ENCODE assay signal across 28 cellular contexts in genomic region chr5:180469866-180470265, GRCh38.
"Had no signal": no experiment of that assay in that cellular context is flagged by ENCODE, and none has a peak within 500 bp of the region (broad histone marks: within the 10 kb centered on the region; RNA-seq: fewer than 3 reads in every experiment).

No MANE protein-coding gene starts in this region.

- H3K4me3 ChIP-seq: ovary, psoas muscle, right lobe of liver, sigmoid colon, stomach, thoracic aorta, thyroid gland, tibial nerve, upper lobe of left lung, vagina had no signal

- H3K27me3 ChIP-seq: ovary, right lobe of liver, thyroid gland, tibial nerve, upper lobe of left lung, vagina had no signal

- H3K4me3 Mint-ChIP-seq: naive thymus-derived CD8-positive, alpha-beta T cell; natural killer cell treated with Interleukin-12 subunit alpha and Interleukin-12 subunit beta and Interleukin-15 and Interleukin-18, amount 100 ng/mL, for 72 hours; nephron progenitor cell; neural crest cell; stimulated activated effector memory CD8-positive, alpha-beta T cell treated with anti-CD3 and anti-CD28 coated beads, Interleukin-12 subunit alpha, Interleukin-12 subunit beta, amount 100 ng/mL, for 72 hours; stimulated activated naive B cell treated with anti-CD40 and anti-IgM and Interleukin-4, amounts not matched to agents 10 μg/mL and 1 μg/mL and 100 μg/mL, for 72 hours had no signal

- DNase-seq: naive thymus-derived CD8-positive, alpha-beta T cell; nephron progenitor cell; occipital lobe; ovary; psoas muscle; right cardiac atrium; sigmoid colon; stimulated activated CD4-positive, alpha-beta T cell treated with anti-CD3 and anti-CD28 coated beads, Interleukin-15, amount 100 ng/mL, for 24 hours; stimulated activated CD4-positive, alpha-beta T cell treated with anti-CD3 and anti-CD28 coated beads, Interleukin-2, amount 100 ng/mL, for 24 hours; stimulated activated CD4-positive, alpha-beta T cell treated with anti-CD3 and anti-CD28 coated beads, Interleukin-2, amount 100 ng/mL, for 48 hours; stimulated activated CD4-positive, alpha-beta T cell treated with anti-CD3 and anti-CD28 coated beads, Interleukin-4, amount 100 ng/mL, for 24 hours; stimulated activated naive B cell treated with anti-CD40 and anti-IgM and Interleukin-4, amounts not matched to agents 10 μg/mL and 1 μg/mL and 100 μg/mL, for 72 hours; stimulated activated naive CD4-positive, alpha-beta T cell treated with Interleukin-2 at 50 U/mL for 16 hours; thyroid gland; trophoblast cell; upper lobe of left lung had no signal

- H3K27ac ChIP-seq: ovary, parathyroid adenoma, psoas muscle, right lobe of liver, sigmoid colon, stomach, thoracic aorta, thyroid gland, tibial nerve, upper lobe of left lung, vagina had no signal

- H3K79me2 ChIP-seq: parathyroid adenoma had no signal

- ATAC-seq: naive thymus-derived CD8-positive, alpha-beta T cell; natural killer cell treated with Interleukin-12 subunit alpha and Interleukin-12 subunit beta and Interleukin-15 and Interleukin-18, amount 100 ng/mL, for 72 hours; psoas muscle; right cardiac atrium; right lobe of liver; stimulated activated naive B cell treated with anti-CD40 and anti-IgM and Interleukin-4, amounts not matched to agents 10 μg/mL and 1 μg/mL and 100 μg/mL, for 72 hours had no signal

- H3K36me3 ChIP-seq: ovary, right lobe of liver, sigmoid colon, stomach, thoracic aorta, thyroid gland, tibial nerve, upper lobe of left lung, vagina had no signal

- H3K9ac ChIP-seq: parathyroid adenoma had no signal

- H2AFZ ChIP-seq: parathyroid adenoma had no signal

- FAIRE-seq: small intestine, urothelium cell line had no signal

- H3K36me3 Mint-ChIP-seq: naive thymus-derived CD8-positive, alpha-beta T cell; natural killer cell treated with Interleukin-12 subunit alpha and Interleukin-12 subunit beta and Interleukin-15 and Interleukin-18, amount 100 ng/mL, for 72 hours; stimulated activated effector memory CD8-positive, alpha-beta T cell treated with anti-CD3 and anti-CD28 coated beads, Interleukin-12 subunit alpha, Interleukin-12 subunit beta, amount 100 ng/mL, for 72 hours; stimulated activated naive B cell treated with anti-CD40 and anti-IgM and Interleukin-4, amounts not matched to agents 10 μg/mL and 1 μg/mL and 100 μg/mL, for 72 hours had no signal

- H3K27ac Mint-ChIP-seq: naive thymus-derived CD8-positive, alpha-beta T cell; natural killer cell treated with Interleukin-12 subunit alpha and Interleukin-12 subunit beta and Interleukin-15 and Interleukin-18, amount 100 ng/mL, for 72 hours; nephron progenitor cell; progenitor cell of endocrine pancreas; stimulated activated effector memory CD8-positive, alpha-beta T cell treated with anti-CD3 and anti-CD28 coated beads, Interleukin-12 subunit alpha, Interleukin-12 subunit beta, amount 100 ng/mL, for 72 hours; stimulated activated naive B cell treated with anti-CD40 and anti-IgM and Interleukin-4, amounts not matched to agents 10 μg/mL and 1 μg/mL and 100 μg/mL, for 72 hours had no signal

- H3K4me1 ChIP-seq: parathyroid adenoma, psoas muscle, sigmoid colon, vagina had no signal

- H3K9me3 ChIP-seq: ovary, psoas muscle, right lobe of liver, sigmoid colon, stomach, thoracic aorta, thyroid gland, tibial nerve, upper lobe of left lung, vagina had no signal

- H3K4me1 Mint-ChIP-seq: neural crest cell; stimulated activated naive B cell treated with anti-CD40 and anti-IgM and Interleukin-4, amounts not matched to agents 10 μg/mL and 1 μg/mL and 100 μg/mL, for 72 hours had no signal

- H3K9me3 Mint-ChIP-seq: naive thymus-derived CD8-positive, alpha-beta T cell; natural killer cell treated with Interleukin-12 subunit alpha and Interleukin-12 subunit beta and Interleukin-15 and Interleukin-18, amount 100 ng/mL, for 72 hours; nephron progenitor cell; neural crest cell; stimulated activated effector memory CD8-positive, alpha-beta T cell treated with anti-CD3 and anti-CD28 coated beads, Interleukin-12 subunit alpha, Interleukin-12 subunit beta, amount 100 ng/mL, for 72 hours had no signal
